Comparison of ENCODE assay signal across 29 cellular contexts in the genomic region with DNA sequence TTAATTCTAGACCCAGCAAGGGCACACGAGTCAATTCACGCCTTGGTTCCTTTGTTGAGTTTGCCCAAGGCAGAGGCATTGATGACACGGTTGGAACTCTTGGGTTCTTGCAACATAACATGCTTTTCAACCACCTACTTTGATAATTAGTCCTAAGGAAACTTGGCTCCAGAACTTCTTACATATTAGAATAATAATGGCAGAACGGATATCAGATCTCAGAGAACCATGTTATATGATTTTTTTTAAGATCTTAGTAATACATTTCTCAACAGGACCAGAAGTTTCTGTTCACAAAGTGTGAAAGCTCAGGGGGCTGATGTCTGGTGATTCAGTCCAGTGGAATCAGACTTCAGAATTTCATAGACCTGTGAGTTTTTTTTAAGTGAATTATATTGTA. TPM values are rescaled to one million over a fixed set of nuclear protein-coding genes. Genes with fewer than 3 reads are reported as not detected.
DNase-seq lines count a peak whose midpoint lies in the region; ATAC-seq and TF ChIP-seq lines count a peak whose summit lies in the region.
"Had no signal": no experiment of that assay in that cellular context is flagged by ENCODE, and none has a peak within 500 bp of the region (broad histone marks: within the 10 kb centered on the region; RNA-seq: fewer than 3 reads in every experiment).

No MANE protein-coding gene starts in this region.

- H3K9me3 ChIP-seq in mammary epithelial cell (replicated peaks; ENCODE audit: insufficient read depth, low read length) = no peaks in the 10 kb centered on the region
- H3K9me3 ChIP-seq: right lobe of liver, thyroid gland had no signal

- POLR2A ChIA-PET in WTC11 (lab: Charles Lee) = no interaction called here

- H2AFZ ChIP-seq in mammary epithelial cell (ENCODE audit: low read depth, low read length) = no peak overlapping the region

- in situ Hi-C loops in mammary epithelial cell (cut with MboI; ENCODE audit: low sequenced_read_pairs in 2 of 2) = no loop called here

- H3K4me1 ChIP-seq in mammary epithelial cell (ENCODE audit: insufficient read depth, low read length) = peaks cover 58% of the 10 kb centered on the region
- H3K4me1 ChIP-seq: ascending aorta, right lobe of liver had no signal

- no peak overlapping the region for H3K9ac ChIP-seq in mammary epithelial cell (ENCODE audit: insufficient read depth, low read length)

- 5% methylated on average over 4 of the region's 4 CpGs for WGBS in mammary epithelial cell (ENCODE audit: low coverage, missing lambda C conversion rate)

- dilution Hi-C loops in mammary epithelial cell (cut with HindIII; ENCODE audit: low sequenced_read_pairs) = no loop called here

- ATAC-seq in WTC11 (no peak), HG02884 (IDR thresholded peaks at IDR 0.05; ENCODE audit: unreplicated experiment) (no peak)
- ATAC-seq: right lobe of liver; stimulated activated naive CD8-positive, alpha-beta T cell treated with anti-CD3 and anti-CD28 coated beads, Interleukin-15, Interleukin-2, amounts not matched to agents 100 U/mL and 50 U/mL, for 24 hours had no signal

- no peaks in the 10 kb centered on the region for H3K27me3 ChIP-seq in mammary epithelial cell (ENCODE audit: insufficient read depth, low read length)
- H3K27me3 ChIP-seq: ascending aorta, right lobe of liver, thyroid gland had no signal

- H3K4me2 ChIP-seq in mammary epithelial cell (ENCODE audit: insufficient read depth, low read depth, low read length) = peak overlapping the region; percentile 30

- intact Hi-C loops in mammary epithelial cell (cut with micrococcal nuclease) = no loop called here

- no peaks in the 10 kb centered on the region for H3K9me3 Mint-ChIP-seq in type B pancreatic cell
- peaks cover 3% of the 10 kb centered on the region for H3K9me3 Mint-ChIP-seq in WTC11
- H3K9me3 Mint-ChIP-seq: activated naive CD4-positive, alpha-beta T cell treated with anti-CD3 and anti-CD28 coated beads, Interleukin-2, amount 50 U/mL, for 24 hours had no signal

- no peaks in the 10 kb centered on the region for H3K36me3 ChIP-seq in mammary epithelial cell (ENCODE audit: insufficient read depth, low read length)
- H3K36me3 ChIP-seq: right lobe of liver, thyroid gland had no signal

- H3K4me1 Mint-ChIP-seq in type B pancreatic cell (ENCODE audit: unreplicated experiment) (peaks cover 7% of the 10 kb centered on the region), WTC11 (peaks cover 8% of the 10 kb centered on the region)
- H3K4me1 Mint-ChIP-seq: activated naive CD4-positive, alpha-beta T cell treated with anti-CD3 and anti-CD28 coated beads, Interleukin-2, amount 50 U/mL, for 24 hours; CD8-positive, alpha-beta memory T cell had no signal

- no peaks in the 10 kb centered on the region for H4K20me1 ChIP-seq in mammary epithelial cell (ENCODE audit: insufficient read depth, low read length)

- peak; percentile 63 for DNase-seq in LHCN-M2 (ENCODE audit: low read depth)
- peak; percentile 65 for DNase-seq in mammary epithelial cell
- peak; percentile 40 for DNase-seq in glomerular visceral epithelial cell (ENCODE audit: extremely low spot score)
- DNase-seq in type B pancreatic cell (ENCODE audit: extremely low spot score, unreplicated experiment) = no peak
- DNase-seq in WTC11 (ENCODE audit: low spot score) = no peak
- no peak for DNase-seq in cerebellar nuclear complex (lab: John Stamatoyannopoulos, UW)
- DNase-seq: activated CD4-positive, alpha-beta T cell treated with anti-CD3 and anti-CD28 coated beads, Interleukin-2, amount 50 U/mL, for 1 hour; AML-193; CD8-positive, alpha-beta memory T cell; effector CD8-positive, alpha-beta T cell; GF-D8; H7; Kasumi-1; kidney; NCI-H1092; NCI-H2029 treated with DMSO at 0.1 percent for 48 hours; NCI-H2227 treated with DMSO at 0.1 percent for 48 hours; NCI-H774; posterior cingulate gyrus; right lobe of liver; stimulated activated CD4-positive, alpha-beta T cell treated with anti-CD3 and anti-CD28 coated beads, Interleukin-15, amount 100 ng/mL, for 24 hours; stimulated activated naive CD8-positive, alpha-beta T cell treated with anti-CD3 and anti-CD28 coated beads, Interleukin-15, Interleukin-2, amounts not matched to agents 100 U/mL and 50 U/mL, for 24 hours; thyroid gland had no signal

- peak overlapping the region; percentile 86 for H3K27ac ChIP-seq in mammary epithelial cell (ENCODE audit: insufficient read depth, low read depth, low read length)
- H3K27ac ChIP-seq: ascending aorta, right lobe of liver, thyroid gland, VCaP had no signal

- peak overlapping the region; percentile 89 for H3K27ac Mint-ChIP-seq in type B pancreatic cell
- H3K27ac Mint-ChIP-seq in WTC11 = no peak overlapping the region
- H3K27ac Mint-ChIP-seq: activated naive CD4-positive, alpha-beta T cell treated with anti-CD3 and anti-CD28 coated beads, Interleukin-2, amount 50 U/mL, for 24 hours; CD8-positive, alpha-beta memory T cell had no signal

- H3K4me3 Mint-ChIP-seq in type B pancreatic cell (no peak overlapping the region), WTC11 (no peak overlapping the region)
- H3K4me3 Mint-ChIP-seq: activated naive CD4-positive, alpha-beta T cell treated with anti-CD3 and anti-CD28 coated beads, Interleukin-2, amount 50 U/mL, for 24 hours; CD8-positive, alpha-beta memory T cell; neural crest cell had no signal

- no TSS peak for BruUV-seq in mammary epithelial cell (replicated peaks; lab: Mats Ljungman, UMichigan)

- no peak overlapping the region for H3K4me3 ChIP-seq in mammary epithelial cell (replicated peaks in 1 of 3; ENCODE audit: insufficient read depth in 1 of 3, low read depth in 2 of 3, low read length in 3 of 3)
- H3K4me3 ChIP-seq: ascending aorta, lung, right lobe of liver, thyroid gland had no signal

- TF ChIP-seq CTCF in mammary epithelial cell (conservative IDR thresholded peaks at IDR 0.05 in 1 of 2, IDR thresholded peaks at IDR 0.05 in 1 of 2; ENCODE audit: extremely low read depth in 1 of 2, insufficient read depth in 1 of 2, low read depth in 1 of 2, low read length in 2 of 2) = no peak
- TF ChIP-seq CTCF in type B pancreatic cell (conservative IDR thresholded peaks at IDR 0.05) = no peak
- no peak for TF ChIP-seq CTCF in WTC11 (IDR thresholded peaks at IDR 0.05)

- no peaks in the 10 kb centered on the region for H3K79me2 ChIP-seq in mammary epithelial cell (ENCODE audit: insufficient read depth, low read length)

- H3K27me3 Mint-ChIP-seq in type B pancreatic cell (no peaks in the 10 kb centered on the region), WTC11 (ENCODE audit: low read depth) (no peaks in the 10 kb centered on the region; the same call in 1 of the 2 replicates)

- H3K36me3 Mint-ChIP-seq in type B pancreatic cell (peaks cover 9% of the 10 kb centered on the region), WTC11 (peaks cover 2% of the 10 kb centered on the region; the same call in 1 of the 2 replicates)

- CTCF ChIA-PET in mammary epithelial cell (lab: Charles Lee; ENCODE audit: low non-redundant PET) (no interaction called here), WTC11 (lab: Charles Lee) (interaction anchor here (0.7 kb wide), 1 partner anchor 274 kb away, joined by 3 read pairs; no protein-coding TSS in a partner anchor)

TF ChIP-seq in WTC11, 78 proteins besides CTCF, POLR2A, EP300 and RAD21:
- TF ChIP-seq FOXP1 (CRISPR knock-in tag; IDR thresholded peaks at IDR 0.05; ENCODE audit: borderline replicate concordance) (no peak), GRHL2 (CRISPR knock-in tag; IDR thresholded peaks at IDR 0.05; ENCODE audit: insufficient replicate concordance, severe bottlenecking) (no peak), ZBTB21 (CRISPR knock-in tag; IDR thresholded peaks at IDR 0.05; ENCODE audit: borderline replicate concordance) (no peak), SOX15 (CRISPR knock-in tag; IDR thresholded peaks at IDR 0.05) (no peak), ZNF423 (CRISPR knock-in tag; IDR thresholded peaks at IDR 0.05) (no peak), EMX1 (CRISPR knock-in tag; IDR thresholded peaks at IDR 0.05) (no peak)
- TF ChIP-seq, protein P1, sequence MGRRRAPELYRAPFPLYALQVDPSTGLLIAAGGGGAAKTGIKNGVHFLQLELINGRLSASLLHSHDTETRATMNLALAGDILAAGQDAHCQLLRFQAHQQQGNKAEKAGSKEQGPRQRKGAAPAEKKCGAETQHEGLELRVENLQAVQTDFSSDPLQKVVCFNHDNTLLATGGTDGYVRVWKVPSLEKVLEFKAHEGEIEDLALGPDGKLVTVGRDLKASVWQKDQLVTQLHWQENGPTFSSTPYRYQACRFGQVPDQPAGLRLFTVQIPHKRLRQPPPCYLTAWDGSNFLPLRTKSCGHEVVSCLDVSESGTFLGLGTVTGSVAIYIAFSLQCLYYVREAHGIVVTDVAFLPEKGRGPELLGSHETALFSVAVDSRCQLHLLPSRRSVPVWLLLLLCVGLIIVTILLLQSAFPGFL (CRISPR knock-in tag; IDR thresholded peaks at IDR 0.05; ENCODE audit: borderline replicate concordance) = no peak
- TF ChIP-seq, protein P2, sequence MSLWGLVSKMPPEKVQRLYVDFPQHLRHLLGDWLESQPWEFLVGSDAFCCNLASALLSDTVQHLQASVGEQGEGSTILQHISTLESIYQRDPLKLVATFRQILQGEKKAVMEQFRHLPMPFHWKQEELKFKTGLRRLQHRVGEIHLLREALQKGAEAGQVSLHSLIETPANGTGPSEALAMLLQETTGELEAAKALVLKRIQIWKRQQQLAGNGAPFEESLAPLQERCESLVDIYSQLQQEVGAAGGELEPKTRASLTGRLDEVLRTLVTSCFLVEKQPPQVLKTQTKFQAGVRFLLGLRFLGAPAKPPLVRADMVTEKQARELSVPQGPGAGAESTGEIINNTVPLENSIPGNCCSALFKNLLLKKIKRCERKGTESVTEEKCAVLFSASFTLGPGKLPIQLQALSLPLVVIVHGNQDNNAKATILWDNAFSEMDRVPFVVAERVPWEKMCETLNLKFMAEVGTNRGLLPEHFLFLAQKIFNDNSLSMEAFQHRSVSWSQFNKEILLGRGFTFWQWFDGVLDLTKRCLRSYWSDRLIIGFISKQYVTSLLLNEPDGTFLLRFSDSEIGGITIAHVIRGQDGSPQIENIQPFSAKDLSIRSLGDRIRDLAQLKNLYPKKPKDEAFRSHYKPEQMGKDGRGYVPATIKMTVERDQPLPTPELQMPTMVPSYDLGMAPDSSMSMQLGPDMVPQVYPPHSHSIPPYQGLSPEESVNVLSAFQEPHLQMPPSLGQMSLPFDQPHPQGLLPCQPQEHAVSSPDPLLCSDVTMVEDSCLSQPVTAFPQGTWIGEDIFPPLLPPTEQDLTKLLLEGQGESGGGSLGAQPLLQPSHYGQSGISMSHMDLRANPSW (CRISPR knock-in tag; conservative IDR thresholded peaks at IDR 0.05; ENCODE audit: low read depth) = no peak
TF ChIP-seq in WTC11: peak in this region for 0.

RNA-seq across cellular contexts. Expression of a gene that starts 19.2 kb away (rescaled TPM):
- total RNA-seq in LHCN-M2 (2014; rRNA removed) (30.8 and 37.4 TPM in 2 replicates), mammary epithelial cell (10 to 100 TPM; 10.1 to 12.5 TPM), type B pancreatic cell (ENCODE audit: low replicate concordance) (10.6 and 34.2 TPM in 2 replicates), WTC11 (2021) (0.13 to 0.64 TPM (median 0.48 TPM) in 3 replicates)
- 4.0 TPM for polyA plus RNA-seq in LHCN-M2 (2012)
- 3.6 TPM for polyA plus RNA-seq in mammary epithelial cell
- polyA minus RNA-seq in mammary epithelial cell = 6.3 TPM
- total RNA-seq: CD8-positive, alpha-beta memory T cell had no signal

Comparison
In these comparisons a context has a peak if more than half of its experiments do, and no peak if none do; other contexts are left out.
1. DNase-seq: peak in LHCN-M2 (single experiment), mammary epithelial cell (single experiment) and glomerular visceral epithelial cell (single experiment); none in type B pancreatic cell (single experiment), WTC11 (single experiment) and cerebellar nuclear complex (0 of 2).